Comparison of ENCODE assay signal across 21 cellular contexts in genomic region chr15:91102546-91103330, GRCh38. TPM values are rescaled to one million over a fixed set of nuclear protein-coding genes. Genes with fewer than 3 reads are reported as not detected.
DNase-seq lines count a peak whose midpoint lies in the region; ATAC-seq, FAIRE-seq and TF ChIP-seq lines count a peak whose summit lies in the region.
"Had no signal": no experiment of that assay in that cellular context is flagged by ENCODE, and none has a peak within 500 bp of the region (broad histone marks: within the 10 kb centered on the region; RNA-seq: fewer than 3 reads in every experiment).

No MANE protein-coding gene starts in this region.

- intact Hi-C loops in GM12878 (cut with micrococcal nuclease; ENCODE audit: unreplicated experiment): no loop called here

- BruUV-seq in GM12878 (replicated peaks; lab: Mats Ljungman, UMichigan): no TSS peak

- TF ChIP-seq POLR2A in GM12878 (IDR thresholded peaks at IDR 0.05; ENCODE audit: low read depth, low read length): no peak

- no peaks in the 10 kb centered on the region for H3K4me1 ChIP-seq in GM12878 (ENCODE audit: control insufficient read depth, insufficient read depth, low read length)
- H3K4me1 ChIP-seq: HAP-1 had no signal

- peaks cover 72% of the 10 kb centered on the region for H3K27me3 Mint-ChIP-seq in progenitor cell of endocrine pancreas

- CTCF ChIA-PET in GM12878 (lab: Yijun Ruan, JAX): interaction anchor here (1.2 to 1.4 kb wide), 2 partner anchors 38 to 123 kb away, joined by 3 read pairs; no protein-coding TSS in a partner anchor

- TF ChIP-seq EP300 in GM12878 (IDR thresholded peaks at IDR 0.05; ENCODE audit: borderline replicate concordance in 1 of 2, control insufficient read depth in 1 of 2, low read depth in 2 of 2, low read length in 2 of 2): no peak

- WGBS in GM12878 (ENCODE audit: insufficient coverage, insufficient replicate concordance, low lambda C conversion rate, missing lambda C conversion rate): 31% methylated on average over 6 of the region's 6 CpGs

- H2AFZ ChIP-seq in GM12878 (ENCODE audit: control insufficient read depth, low read depth, low read length): no peak overlapping the region
- H2AFZ ChIP-seq: GM23338, PC-9 had no signal

- H3K9me3 ChIP-seq in GM12878 (replicated peaks; ENCODE audit: control insufficient read depth, insufficient read depth, low read length): no peaks in the 10 kb centered on the region
- H3K9me3 ChIP-seq: HAP-1 had no signal

- H3K9ac ChIP-seq in GM12878 (ENCODE audit: control insufficient read depth, insufficient read depth, low read length): no peak overlapping the region

- peaks cover 28% of the 10 kb centered on the region for H3K4me1 Mint-ChIP-seq in progenitor cell of endocrine pancreas (ENCODE audit: low read depth)

- RAD21 ChIA-PET in GM12878 (lab: Charles Lee; ENCODE audit: unreplicated experiment): no interaction called here

- no peak for ATAC-seq in GM12878
- ATAC-seq: CD8-positive, alpha-beta T cell; GM23338; SK-N-SH treated with all-trans-retinoic acid at 6 μM for 48 hours had no signal

- TF ChIP-seq RAD21 in GM12878 (IDR thresholded peaks at IDR 0.05; ENCODE audit: insufficient read depth, low read depth, low read length): no peak

- H3K27ac Mint-ChIP-seq in progenitor cell of endocrine pancreas: no peak overlapping the region
- H3K27ac Mint-ChIP-seq: CD8-positive, alpha-beta T cell; GM23338; IgD-negative memory B cell had no signal

- no peaks in the 10 kb centered on the region for H3K36me3 ChIP-seq in GM12878 (ENCODE audit: control insufficient read depth in 2 of 2, insufficient read depth in 2 of 2, low read length in 1 of 2)
- H3K36me3 ChIP-seq: HAP-1 had no signal

- no peaks in the 10 kb centered on the region for H3K9me3 Mint-ChIP-seq in progenitor cell of endocrine pancreas (ENCODE audit: low read depth)
- H3K9me3 Mint-ChIP-seq: CD8-positive, alpha-beta T cell; IgD-negative memory B cell had no signal

- FAIRE-seq in GM12878 (lab: Jason Lieb, UNC): no peak

- peaks cover 4% of the 10 kb centered on the region for H3K36me3 Mint-ChIP-seq in progenitor cell of endocrine pancreas (ENCODE audit: insufficient read depth)
- H3K36me3 Mint-ChIP-seq: CD8-positive, alpha-beta T cell; IgD-negative memory B cell had no signal

- no peaks in the 10 kb centered on the region for H3K79me2 ChIP-seq in GM12878 (ENCODE audit: control insufficient read depth, insufficient read depth, low read length)

- peak overlapping the region; percentile 45 for H3K4me3 Mint-ChIP-seq in progenitor cell of endocrine pancreas (ENCODE audit: low read depth)
- H3K4me3 Mint-ChIP-seq: CD8-positive, alpha-beta T cell; GM23338 had no signal

- no peak for TF ChIP-seq CTCF in GM12878 (IDR thresholded peaks at IDR 0.05 in 2 of 3, conservative IDR thresholded peaks at IDR 0.05 in 1 of 3; ENCODE audit: control insufficient read depth in 2 of 3, extremely low read depth in 1 of 3, insufficient read depth in 1 of 3, low read depth in 3 of 3, low read length in 3 of 3)
- no peak for TF ChIP-seq CTCF in progenitor cell of endocrine pancreas (IDR thresholded peaks at IDR 0.05; ENCODE audit: unreplicated experiment)

- H3K27ac ChIP-seq in GM12878 (ENCODE audit: control insufficient read depth, insufficient read depth): no peak overlapping the region
- H3K27ac ChIP-seq: PC-9, RWPE1 had no signal

- DNase-seq in NCI-H1092 treated with DMSO at 0.1 percent for 48 hours (lab: John Stamatoyannopoulos, UW): peak; percentile 27
- DNase-seq in NCI-H1092 (lab: John Stamatoyannopoulos, UW): no peak
- DNase-seq in G401 (ENCODE audit: low spot score): peak; percentile 64
- no peak for DNase-seq in GM12878 (ENCODE audit: low read depth, low spot score)
- no peak for DNase-seq in progenitor cell of endocrine pancreas (ENCODE audit: low spot score, unreplicated experiment)
- DNase-seq in central memory CD4-positive, alpha-beta T cell: no peak
- no peak for DNase-seq in foreskin melanocyte
- no peak for DNase-seq in EL
- DNase-seq: 8988T; C1 segment of cervical spinal cord; CD8-positive, alpha-beta T cell; DMS153; NCI-H187; NCI-H446 treated with DMSO at 0.1 percent for 48 hours; NCI-H526 treated with DMSO at 0.1 percent for 48 hours; PC-9 had no signal

- POLR2A ChIA-PET in GM12878 (lab: Charles Lee): no interaction called here

- H4K20me1 ChIP-seq in GM12878 (ENCODE audit: control insufficient read depth, insufficient read depth): no peaks in the 10 kb centered on the region

- H3K4me3 ChIP-seq in GM12878: no peak overlapping the region
- H3K4me3 ChIP-seq: GM23338, HAP-1, PC-9 had no signal

- SMC1A ChIA-PET in GM12878 (lab: Charles Lee; ENCODE audit: uncharacterized antibody, unreplicated experiment): interaction anchor here (0.9 to 1.0 kb wide), 2 partner anchors 16 to 45 kb away, joined by 3 read pairs; no protein-coding TSS in a partner anchor

- H3K4me2 ChIP-seq in GM12878 (ENCODE audit: control insufficient read depth, insufficient read depth): no peak overlapping the region
- H3K4me2 ChIP-seq: GM23338, PC-9 had no signal

- peaks cover 15 to 18% of the 10 kb centered on the region in 2 experiments for H3K27me3 ChIP-seq in GM12878 (replicated peaks in 1 of 2; ENCODE audit: control insufficient read depth in 2 of 2, insufficient read depth in 2 of 2, low read length in 1 of 2)

- in situ Hi-C loops in G401 (cut with HindIII; ENCODE audit: low sequenced_read_pairs) (no loop called here), GM12878 (cut with MboI) (no loop called here)

TF ChIP-seq in GM12878, 131 proteins besides CTCF, POLR2A, EP300 and RAD21:
- TF ChIP-seq SPI1 (IDR thresholded peaks at IDR 0.05; ENCODE audit: borderline replicate concordance, insufficient read depth, low read depth, low read length) (no peak), MXI1 (IDR thresholded peaks at IDR 0.05; ENCODE audit: low read depth, low read length) (no peak), EED (IDR thresholded peaks at IDR 0.05; ENCODE audit: low read depth) (peak; percentile 39; the same call in 1 of the 2 replicates)
TF ChIP-seq in GM12878: peak in this region for 1.

RNA-seq across cellular contexts. Expression of gene SV2B, which starts 2.7 kb away (rescaled TPM):
- not detected in 2 replicates for total RNA-seq in G401 (2014; rRNA removed; shearing (Covaris generic))
- total RNA-seq in GM12878 (2013; cell fraction: nucleolus; rRNA removed): 23.1 and 26.4 TPM in 2 replicates
- total RNA-seq in GM12878 (2014; rRNA removed): 1.6 and 2.1 TPM in 2 replicates
- 1.2 TPM in 2 replicates for total RNA-seq in GM12878 (2014; rRNA removed; fragmentation: Illumina TruSeq; extraction: Trizol)
- 1.6 and 1.7 TPM in 2 replicates for total RNA-seq in GM12878 (2021)
- 1.4 TPM for polyA plus RNA-seq in GM12878 (2011; ENCODE audit: low read depth)
- polyA plus RNA-seq in GM12878 (2011; rRNA removed): 0.11 and 0.12 TPM in 2 replicates
- polyA plus RNA-seq in GM12878 (2011; cell fraction: cytosol; rRNA removed): 0.01 and 0.03 TPM in 2 replicates
- polyA plus RNA-seq in GM12878 (2011; cell fraction: nucleus; rRNA removed): 0.03 and 0.09 TPM in 2 replicates
- 0.81 and 1.7 TPM in 2 replicates for polyA plus RNA-seq in GM12878 (2012)
- polyA plus RNA-seq in GM12878 (2014; fragmentation: Illumina TruSeq; extraction: Trizol): 0.82 and 1.3 TPM in 2 replicates
- polyA plus RNA-seq in GM12878 (2014; fragmentation: Nextera tagmentation; extraction: Ambion mirVana): under 1 TPM; 0.03 to 0.20 TPM
- 0.61 and 0.72 TPM in 2 replicates for polyA plus RNA-seq in GM12878 (2014; rRNA removed)
- polyA plus RNA-seq in GM12878 (2016; fragmentation: Nextera tagmentation; extraction: Ambion mirVana): 1 to 10 TPM; 1.5 to 1.6 TPM
- 0.07 and 0.31 TPM in 2 replicates for polyA minus RNA-seq in GM12878 (2011; rRNA and poly(A)+ RNA removed)
- polyA minus RNA-seq in GM12878 (2011; cell fraction: cytosol; rRNA and poly(A)+ RNA removed): 0.21 TPM in 1 of 2 replicates, not detected in the other
- 0.10 and 0.24 TPM in 2 replicates for polyA minus RNA-seq in GM12878 (2011; cell fraction: nucleus; rRNA and poly(A)+ RNA removed)
- total RNA-seq in progenitor cell of endocrine pancreas: 19.9 and 24.9 TPM in 2 replicates
- total RNA-seq: CD8-positive, alpha-beta T cell; PC-9 had no signal

Comparison
In these comparisons a context has a peak if more than half of its experiments do, and no peak if none do; other contexts are left out.
1. DNase-seq: peak in NCI-H1092 treated with DMSO at 0.1 percent for 48 hours (single experiment) and G401 (single experiment); none in NCI-H1092 (single experiment), GM12878 (single experiment), progenitor cell of endocrine pancreas (single experiment), central memory CD4-positive, alpha-beta T cell (single experiment), foreskin melanocyte (single experiment) and EL (single experiment).